Comparison of ENCODE assay signal across 23 cellular contexts in the genomic region with DNA sequence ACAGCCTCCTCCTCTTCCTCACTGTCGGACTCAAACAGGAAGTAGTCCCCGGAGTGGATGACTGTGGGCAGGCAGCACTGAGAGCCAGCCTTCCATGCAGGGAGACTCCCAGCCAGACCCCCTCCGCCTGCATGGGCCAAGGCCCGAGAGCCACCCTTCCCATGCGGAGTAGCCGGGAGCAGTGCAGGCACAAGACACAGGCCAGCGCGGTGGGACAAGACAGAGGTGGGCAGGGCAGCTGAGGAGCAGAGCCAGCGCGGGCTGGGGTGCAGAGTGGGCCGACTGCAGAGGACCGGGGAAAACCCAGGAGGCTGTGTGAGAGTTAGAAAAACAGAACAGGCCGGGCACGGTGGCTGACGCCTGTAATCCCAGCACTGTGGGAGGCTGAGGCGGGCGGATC. TPM values are rescaled to one million over a fixed set of nuclear protein-coding genes. Genes with fewer than 3 reads are reported as not detected.
"Had no signal": no experiment of that assay in that cellular context is flagged by ENCODE, and none has a peak within 500 bp of the region (broad histone marks: within the 10 kb centered on the region; RNA-seq: fewer than 3 reads in every experiment).

No MANE protein-coding gene starts in this region.

- H3K27ac Mint-ChIP-seq: naive thymus-derived CD8-positive, alpha-beta T cell; nephron progenitor cell had no signal

- H3K9me3 ChIP-seq: lower lobe of right lung, ovary, psoas muscle, spleen, suprapubic skin, transverse colon, upper lobe of right lung, uterus had no signal

- H3K4me3 Mint-ChIP-seq: naive thymus-derived CD8-positive, alpha-beta T cell; nephron progenitor cell; stimulated activated naive CD8-positive, alpha-beta T cell treated with anti-CD3 and anti-CD28 coated beads, Interleukin-15, amount 100 ng/mL, for 72 hours had no signal

- H3K27me3 ChIP-seq: dorsolateral prefrontal cortex, ovary, spleen, suprapubic skin, transverse colon, upper lobe of right lung, uterus had no signal

- H3K27ac ChIP-seq: dorsolateral prefrontal cortex, lower lobe of right lung, ovary, psoas muscle, spleen, suprapubic skin, transverse colon, upper lobe of right lung, uterus had no signal

- ATAC-seq: left ventricle myocardium superior; lower lobe of right lung; naive thymus-derived CD8-positive, alpha-beta T cell; psoas muscle; right cardiac atrium; stimulated activated naive CD8-positive, alpha-beta T cell treated with anti-CD3 and anti-CD28 coated beads, Interleukin-15, amount 100 ng/mL, for 72 hours; upper lobe of right lung had no signal

- H3K4me1 Mint-ChIP-seq: nephron progenitor cell; stimulated activated naive CD8-positive, alpha-beta T cell treated with anti-CD3 and anti-CD28 coated beads, Interleukin-15, amount 100 ng/mL, for 72 hours had no signal

- DNase-seq: dorsolateral prefrontal cortex; effector CD4-positive, alpha-beta T cell; left ventricle myocardium superior; lower lobe of right lung; naive thymus-derived CD8-positive, alpha-beta T cell; nephron progenitor cell; occipital lobe; ovary; posterior cingulate gyrus; psoas muscle; right cardiac atrium; spleen; stimulated activated CD4-positive, alpha-beta T cell treated with anti-CD3 and anti-CD28 coated beads, Interleukin-4, amount 100 ng/mL, for 4 hours; stimulated activated naive CD4-positive, alpha-beta T cell; stimulated activated naive CD8-positive, alpha-beta T cell treated with anti-CD3 and anti-CD28 coated beads, Interleukin-15, amount 100 ng/mL, for 72 hours; transverse colon; upper lobe of right lung; uterus had no signal

- H3K36me3 ChIP-seq: ovary, uterus had no signal

- H3K4me1 ChIP-seq: lower lobe of right lung, psoas muscle, spleen, suprapubic skin, transverse colon, upper lobe of right lung, uterus had no signal

- H3K9me3 Mint-ChIP-seq: naive thymus-derived CD8-positive, alpha-beta T cell; nephron progenitor cell; stimulated activated naive CD8-positive, alpha-beta T cell treated with anti-CD3 and anti-CD28 coated beads, Interleukin-15, amount 100 ng/mL, for 72 hours had no signal

- H3K4me3 ChIP-seq: dorsolateral prefrontal cortex, lower lobe of right lung, ovary, psoas muscle, skin epidermis, spleen, suprapubic skin, transverse colon, upper lobe of right lung, uterus had no signal

- H3K27me3 Mint-ChIP-seq: naive thymus-derived CD8-positive, alpha-beta T cell; stimulated activated naive CD8-positive, alpha-beta T cell treated with anti-CD3 and anti-CD28 coated beads, Interleukin-15, amount 100 ng/mL, for 72 hours had no signal

RNA-seq across cellular contexts. Expression of gene SNAI3, which starts 37.6 kb away (rescaled TPM):
- total RNA-seq: fibroblast of villous mesenchyme, frontal cortex had no signal
- polyA plus RNA-seq: keratinocyte had no signal
